ENCODE assay signal across 8 cellular contexts in the genomic region with DNA sequence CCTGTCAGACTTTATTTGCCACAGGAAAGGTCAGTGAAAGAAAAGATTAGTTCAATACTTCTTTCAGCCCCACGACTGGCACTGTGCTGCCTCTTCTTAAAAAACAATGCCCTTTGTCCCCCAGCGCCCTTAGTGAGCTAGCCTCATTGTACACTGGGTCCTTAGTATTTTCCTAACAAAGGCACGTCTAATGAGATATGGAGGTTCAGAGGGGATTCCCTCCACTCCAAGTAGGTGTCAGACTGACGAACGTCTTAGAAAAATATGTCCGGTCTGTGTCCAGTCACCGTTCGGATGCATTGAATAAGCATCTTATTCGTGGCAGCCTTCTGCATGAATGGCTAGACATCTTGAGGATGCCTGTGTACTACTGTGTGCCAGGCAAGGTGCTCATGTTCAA. TPM values are rescaled to one million over a fixed set of nuclear protein-coding genes. Genes with fewer than 3 reads are reported as not detected.
DNase-seq lines count a peak whose midpoint lies in the region; ATAC-seq, FAIRE-seq and TF ChIP-seq lines count a peak whose summit lies in the region.

No MANE protein-coding gene starts in this region.

- no peak overlapping the region for H3K9ac ChIP-seq in smooth muscle cell (ENCODE audit: low read depth)

- DNase-seq in NCI-H1417 (lab: John Stamatoyannopoulos, UW) (peak in 2 of 3 experiments; percentile 70 to 82), NCI-H1417 treated with DMSO at 0.1 percent for 48 hours (lab: John Stamatoyannopoulos, UW) (no peak), glomerular visceral epithelial cell (ENCODE audit: extremely low spot score) (peak; percentile 13), smooth muscle cell (lab: John Stamatoyannopoulos, UW; ENCODE audit: unreplicated experiment) (no peak), urothelium cell line (ENCODE audit: low spot score) (no peak), NCI-H2196 (lab: John Stamatoyannopoulos, UW; ENCODE audit: unreplicated experiment) (no peak)

- H3K27ac ChIP-seq in smooth muscle cell (ENCODE audit: low read depth): no peak overlapping the region

- H3K36me3 ChIP-seq in smooth muscle cell (ENCODE audit: low read depth): no peaks in the 10 kb centered on the region

- peaks cover 15% of the 10 kb centered on the region for H3K4me1 ChIP-seq in smooth muscle cell (ENCODE audit: low read depth)

- H3K27me3 ChIP-seq in smooth muscle cell (ENCODE audit: low read depth): no peaks in the 10 kb centered on the region

- WGBS in smooth muscle cell (ENCODE audit: low lambda C conversion rate): 89% methylated on average over 9 of the region's 9 CpGs

- TF ChIP-seq CTCF in WI38 (IDR thresholded peaks at IDR 0.05; ENCODE audit: low read depth, low read length) (no peak), smooth muscle cell (IDR thresholded peaks at IDR 0.05; ENCODE audit: borderline replicate concordance, insufficient read depth, poor library complexity, severe bottlenecking) (no peak)

- peak overlapping the region; percentile 94 for H2AFZ ChIP-seq in smooth muscle cell (ENCODE audit: low read depth)

- no peaks in the 10 kb centered on the region for H3F3A ChIP-seq in smooth muscle cell (ENCODE audit: low read depth)

- no peaks in the 10 kb centered on the region for H3K9me3 ChIP-seq in smooth muscle cell (replicated peaks; ENCODE audit: low read depth)

- peak overlapping the region; percentile 90 for H3K4me2 ChIP-seq in smooth muscle cell

- no peaks in the 10 kb centered on the region for H4K20me1 ChIP-seq in smooth muscle cell (ENCODE audit: low read depth)

- H3K4me3 ChIP-seq in WI38 (ENCODE audit: low read depth, low read length): peak overlapping the region; percentile 71
- peak overlapping the region; percentile 92 for H3K4me3 ChIP-seq in smooth muscle cell

- ATAC-seq in HG02571 (IDR thresholded peaks at IDR 0.05; ENCODE audit: unreplicated experiment): no peak

- H3K79me2 ChIP-seq in smooth muscle cell (ENCODE audit: low read depth): no peaks in the 10 kb centered on the region

- no peak for FAIRE-seq in urothelium cell line (lab: Jason Lieb, UNC)

RNA-seq across cellular contexts. Expression of gene FECH, which starts 1.1 kb away (rescaled TPM):
- 44.3 and 52.5 TPM in 2 replicates for total RNA-seq in smooth muscle cell
- 18.1 and 27.1 TPM in 2 replicates for polyA plus RNA-seq in smooth muscle cell

RNA-seq across cellular contexts. Expression of gene NARS1, which starts 36.2 kb away (rescaled TPM):
- total RNA-seq in smooth muscle cell: 92.8 and 107 TPM in 2 replicates
- polyA plus RNA-seq in smooth muscle cell: 71.4 and 83.6 TPM in 2 replicates

Comparison
In these comparisons a context has a peak if more than half of its experiments do, and no peak if none do; other contexts are left out.
1. DNase-seq: peak in NCI-H1417 (2 of 3) and glomerular visceral epithelial cell (single experiment); none in NCI-H1417 treated with DMSO at 0.1 percent for 48 hours (single experiment), smooth muscle cell (single experiment), urothelium cell line (single experiment) and NCI-H2196 (single experiment).